Comparison of ENCODE assay signal across 17 cellular contexts in the genomic region with DNA sequence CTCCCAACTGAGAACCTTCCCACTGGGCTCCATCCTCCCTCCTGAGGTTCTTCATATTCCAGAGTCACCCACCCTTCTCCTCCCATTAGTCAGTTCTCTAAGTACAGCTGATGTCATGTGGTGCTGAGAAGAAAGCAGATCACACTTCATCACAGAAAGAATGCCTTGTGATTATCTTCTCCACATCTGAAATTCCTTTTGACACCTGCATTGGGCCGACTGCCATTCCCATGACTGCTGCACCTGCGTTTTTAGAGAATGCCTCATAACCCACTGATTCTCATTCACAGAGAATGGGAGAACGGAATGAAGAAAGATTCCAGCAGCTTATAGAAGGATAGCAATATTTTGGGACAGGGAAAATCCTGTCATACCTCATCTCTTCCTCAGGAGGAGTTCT. TPM values are rescaled to one million over a fixed set of nuclear protein-coding genes. Genes with fewer than 3 reads are reported as not detected.
DNase-seq lines count a peak whose midpoint lies in the region; TF ChIP-seq lines count a peak whose summit lies in the region.
"Had no signal": no experiment of that assay in that cellular context is flagged by ENCODE, and none has a peak within 500 bp of the region (broad histone marks: within the 10 kb centered on the region; RNA-seq: fewer than 3 reads in every experiment).

No MANE protein-coding gene starts in this region.

- in situ Hi-C loops in mammary epithelial cell (cut with MboI; ENCODE audit: low sequenced_read_pairs in 2 of 2) = no loop called here

- CTCF ChIA-PET in MCF 10A (lab: Yijun Ruan, JAX) = interaction anchor here (0.9 to 5.4 kb wide), 3 partner anchors 20 to 253 kb away, joined by 4 to 46 read pairs (median 4); no protein-coding TSS in a partner anchor
- CTCF ChIA-PET in mammary epithelial cell (lab: Charles Lee; ENCODE audit: low non-redundant PET) = interaction anchor here (1.0 kb wide), 1 partner anchor 25 kb away, joined by 5 read pairs; no protein-coding TSS in a partner anchor

- H3K4me1 ChIP-seq in breast epithelium (peaks cover 0 to 7% of the 10 kb centered on the region in 2 donors), mammary epithelial cell (ENCODE audit: insufficient read depth, low read length) (peaks cover 35% of the 10 kb centered on the region), smooth muscle cell (ENCODE audit: low read depth) (peaks cover 29% of the 10 kb centered on the region)
- H3K4me1 ChIP-seq: Caco-2 had no signal

- H3K9ac ChIP-seq in mammary epithelial cell (ENCODE audit: insufficient read depth, low read length) (no peak overlapping the region), smooth muscle cell (ENCODE audit: low read depth) (no peak overlapping the region)

- H3K4me1 Mint-ChIP-seq in MCF 10A (ENCODE audit: insufficient read depth, unreplicated experiment) (peaks cover 31% of the 10 kb centered on the region), mesothelial cell of epicardium (peaks cover 23% of the 10 kb centered on the region)

- POLR2A ChIA-PET in MCF 10A (lab: Yijun Ruan, JAX) = interaction anchor here (0.7 to 11.4 kb wide), 2 partner anchors 14 to 100 kb away, joined by 4 to 144 read pairs; a partner anchor contains a TSS

- TF ChIP-seq CTCF in breast epithelium (IDR thresholded peaks at IDR 0.05) (no peak), MCF 10A (IDR thresholded peaks at IDR 0.05; ENCODE audit: unreplicated experiment) (no peak), mammary epithelial cell (conservative IDR thresholded peaks at IDR 0.05 in 1 of 2, IDR thresholded peaks at IDR 0.05 in 1 of 2; ENCODE audit: extremely low read depth in 1 of 2, insufficient read depth in 1 of 2, low read depth in 1 of 2, low read length in 2 of 2) (peak in 1 of 2 donors; percentile 6), mesothelial cell of epicardium (IDR thresholded peaks at IDR 0.05; ENCODE audit: unreplicated experiment) (no peak), smooth muscle cell (IDR thresholded peaks at IDR 0.05; ENCODE audit: borderline replicate concordance, insufficient read depth, poor library complexity, severe bottlenecking) (no peak), lower leg skin (IDR thresholded peaks at IDR 0.05) (no peak)

- H3K27ac ChIP-seq in breast epithelium = peak overlapping the region; percentile 10 to 27
- H3K27ac ChIP-seq in mammary epithelial cell (ENCODE audit: insufficient read depth, low read depth, low read length) = peak overlapping the region; percentile 13
- peak overlapping the region; percentile 44 for H3K27ac ChIP-seq in smooth muscle cell (ENCODE audit: low read depth)
- H3K27ac ChIP-seq: 22Rv1, C4-2B had no signal

- no peak for TF ChIP-seq POLR2A in breast epithelium (IDR thresholded peaks at IDR 0.05)
- no peak for TF ChIP-seq POLR2A in lower leg skin (IDR thresholded peaks at IDR 0.05)

- no peak overlapping the region for H3K4me3 Mint-ChIP-seq in MCF 10A (ENCODE audit: unreplicated experiment)
- no peak overlapping the region for H3K4me3 Mint-ChIP-seq in mesothelial cell of epicardium

- BruUV-seq in MCF 10A (replicated peaks; lab: Mats Ljungman, UMichigan) = no TSS peak
- BruUV-seq in mammary epithelial cell (replicated peaks; lab: Mats Ljungman, UMichigan) = no TSS peak

- no peaks in the 10 kb centered on the region for H3K27me3 Mint-ChIP-seq in MCF 10A (ENCODE audit: insufficient read depth, unreplicated experiment)
- H3K27me3 Mint-ChIP-seq in mesothelial cell of epicardium (ENCODE audit: low read depth) = no peaks in the 10 kb centered on the region

- H3K4me3 ChIP-seq in breast epithelium (no peak overlapping the region), mammary epithelial cell (replicated peaks in 1 of 3; ENCODE audit: insufficient read depth in 1 of 3, low read depth in 2 of 3, low read length in 3 of 3) (no peak overlapping the region), smooth muscle cell (no peak overlapping the region), lower leg skin (ENCODE audit: low read depth, poor library complexity, severe bottlenecking) (no peak overlapping the region)

- H3K27ac Mint-ChIP-seq in MCF 10A (ENCODE audit: low read depth, unreplicated experiment) (no peak overlapping the region), mesothelial cell of epicardium (peak overlapping the region; percentile 83)

- DNase-seq in breast epithelium (ENCODE audit: low spot score in 2 of 2) (no peak), MCF 10A (ENCODE audit: unreplicated experiment) (no peak), mammary epithelial cell (peak; percentile 84), mesothelial cell of epicardium (ENCODE audit: low spot score in 2 of 2, unreplicated experiment in 2 of 2) (no peak), smooth muscle cell (lab: John Stamatoyannopoulos, UW; ENCODE audit: unreplicated experiment) (no peak), cortex of kidney (lab: John Stamatoyannopoulos, UW) (no peak), NCI-H1105 (lab: John Stamatoyannopoulos, UW) (no peak), lower leg skin (ENCODE audit: low spot score in 2 of 2) (no peak)
- DNase-seq: Caco-2, DMS53, NCI-H1092 treated with DMSO at 0.1 percent for 48 hours, NCI-H1694 treated with DMSO at 0.1 percent for 48 hours, NCI-H446 treated with DMSO at 0.1 percent for 48 hours, NCI-H748 treated with DMSO at 0.1 percent for 48 hours, Right ventricle myocardium superior had no signal

- dilution Hi-C loops in mammary epithelial cell (cut with HindIII; ENCODE audit: low sequenced_read_pairs) = no loop called here

- H3K9me3 ChIP-seq in breast epithelium = no peaks in the 10 kb centered on the region
- H3K9me3 ChIP-seq in mammary epithelial cell (replicated peaks; ENCODE audit: insufficient read depth, low read length) = no peaks in the 10 kb centered on the region
- no peaks in the 10 kb centered on the region for H3K9me3 ChIP-seq in smooth muscle cell (replicated peaks; ENCODE audit: low read depth)
- H3K9me3 ChIP-seq: Caco-2 had no signal

- H3K36me3 Mint-ChIP-seq in MCF 10A (ENCODE audit: insufficient read depth, unreplicated experiment) (peaks cover 74% of the 10 kb centered on the region), mesothelial cell of epicardium (peaks cover 14% of the 10 kb centered on the region)

- H3K4me2 ChIP-seq in mammary epithelial cell (ENCODE audit: insufficient read depth, low read depth, low read length) = no peak overlapping the region
- H3K4me2 ChIP-seq in smooth muscle cell = no peak overlapping the region

- H3K9me3 Mint-ChIP-seq in MCF 10A (ENCODE audit: unreplicated experiment) (no peaks in the 10 kb centered on the region), mesothelial cell of epicardium (no peaks in the 10 kb centered on the region)

- H4K20me1 ChIP-seq in mammary epithelial cell (ENCODE audit: insufficient read depth, low read length) (no peaks in the 10 kb centered on the region), smooth muscle cell (ENCODE audit: low read depth) (peaks cover 24% of the 10 kb centered on the region)

- peaks cover 16% of the 10 kb centered on the region for H3F3A ChIP-seq in smooth muscle cell (ENCODE audit: low read depth)

- intact Hi-C loops in breast epithelium (cut with DNase I; ENCODE audit: low total_unique reads) = no loop called here
- intact Hi-C loops in MCF 10A (cut with micrococcal nuclease) = loop anchor here (5.0 to 10.0 kb wide), 2 partner anchors 190 to 197 kb away; no protein-coding TSS in a partner anchor
- intact Hi-C loops in mammary epithelial cell (cut with micrococcal nuclease) = no loop called here
- intact Hi-C loops in lower leg skin (cut with DNase I; ENCODE audit: low total_unique reads) = no loop called here

- H2AFZ ChIP-seq in mammary epithelial cell (ENCODE audit: low read depth, low read length) (no peak overlapping the region), smooth muscle cell (ENCODE audit: low read depth) (no peak overlapping the region)

- 21% methylated on average over 3 of the region's 3 CpGs for WGBS in mammary epithelial cell (ENCODE audit: low coverage, missing lambda C conversion rate)
- 49% methylated on average over 3 of the region's 3 CpGs for WGBS in smooth muscle cell (ENCODE audit: low lambda C conversion rate)
- 68 to 69% methylated on average over 3 of the region's 3 CpGs for WGBS in lower leg skin, 2 donors

- H3K27me3 ChIP-seq in breast epithelium = no peaks in the 10 kb centered on the region
- no peaks in the 10 kb centered on the region for H3K27me3 ChIP-seq in mammary epithelial cell (ENCODE audit: insufficient read depth, low read length)
- no peaks in the 10 kb centered on the region for H3K27me3 ChIP-seq in smooth muscle cell (ENCODE audit: low read depth)

- H3K36me3 ChIP-seq in breast epithelium (no peaks in the 10 kb centered on the region), mammary epithelial cell (ENCODE audit: insufficient read depth, low read length) (peaks cover 14% of the 10 kb centered on the region), smooth muscle cell (ENCODE audit: low read depth) (no peaks in the 10 kb centered on the region)

- H3K79me2 ChIP-seq in mammary epithelial cell (ENCODE audit: insufficient read depth, low read length) (peaks cover 24% of the 10 kb centered on the region), smooth muscle cell (ENCODE audit: low read depth) (peaks cover 21% of the 10 kb centered on the region)

RNA-seq across cellular contexts. Expression of a gene that starts 14.3 kb away (rescaled TPM):
- 10 to 100 TPM; 23.3 to 49.5 (median 23.5) TPM for total RNA-seq in breast epithelium
- total RNA-seq in MCF 10A (2022) = 12.2 and 16.6 TPM in 2 replicates
- total RNA-seq in mammary epithelial cell = 10 to 100 TPM in 1 of 2 donors, 1 to 10 TPM in 1; 3.5 to 14.5 TPM
- 2.9 TPM for polyA plus RNA-seq in mammary epithelial cell
- 2.6 TPM for polyA minus RNA-seq in mammary epithelial cell
- 4.3 to 5.0 TPM (median 4.7 TPM) in 3 replicates for total RNA-seq in mesothelial cell of epicardium
- 15.1 and 20.3 TPM in 2 replicates for total RNA-seq in smooth muscle cell
- polyA plus RNA-seq in smooth muscle cell = 5.9 and 9.3 TPM in 2 replicates
- 10 to 100 TPM in 3 of 4 donors, 1 to 10 TPM in 1; 5.1 to 12.9 (median 11.0) TPM for total RNA-seq in lower leg skin

RNA-seq across cellular contexts. Expression of a gene that starts 14.3 kb away (rescaled TPM):
- 100 to 1,000 TPM in 1 of 3 donors, 10 to 100 TPM in 2; 71.1 to 103 (median 75.5) TPM for total RNA-seq in breast epithelium
- 63.1 and 66.9 TPM in 2 replicates for total RNA-seq in MCF 10A (2022)
- 10 to 100 TPM; 55.1 to 88.7 TPM for total RNA-seq in mammary epithelial cell
- polyA plus RNA-seq in mammary epithelial cell = 29.5 TPM
- polyA minus RNA-seq in mammary epithelial cell = 16.1 TPM
- 65.7 to 71.1 TPM (median 69.6 TPM) in 3 replicates for total RNA-seq in mesothelial cell of epicardium
- total RNA-seq in smooth muscle cell = 61.0 and 93.2 TPM in 2 replicates
- polyA plus RNA-seq in smooth muscle cell = 67.8 and 76.4 TPM in 2 replicates
- total RNA-seq in lower leg skin = 10 to 100 TPM; 28.5 to 49.2 (median 32.3) TPM
